In genomic region chr17:42669705-42670198, GRCh38 we compare ENCODE assay signal across 1 cellular context.
TF ChIP-seq lines count a peak whose summit lies in the region.

No MANE protein-coding gene starts in this region.

TF ChIP-seq in K562, 482 proteins besides CTCF, POLR2A, EP300 and RAD21:
- TF ChIP-seq POLR2G (IDR thresholded peaks at IDR 0.05; ENCODE audit: low read depth, low read length): peak; percentile 37; the same call in 1 of the 2 replicates
- no peak for TF ChIP-seq TGIF2 (CRISPR knock-in tag; IDR thresholded peaks at IDR 0.05)
- peak; percentile 9; the same call in 1 of the 2 replicates for TF ChIP-seq RBFOX2 (IDR thresholded peaks at IDR 0.05; ENCODE audit: low read depth, low read length)
TF ChIP-seq in K562: peak in this region for 2.
